ENCODE assay signal across 12 cellular contexts in genomic region chr17:73271078-73271477, GRCh38. TPM values are rescaled to one million over a fixed set of nuclear protein-coding genes. Genes with fewer than 3 reads are reported as not detected.
DNase-seq lines count a peak whose midpoint lies in the region; ATAC-seq and TF ChIP-seq lines count a peak whose summit lies in the region.
"Had no signal": no experiment of that assay in that cellular context is flagged by ENCODE, and none has a peak within 500 bp of the region (broad histone marks: within the 10 kb centered on the region; RNA-seq: fewer than 3 reads in every experiment).

No MANE protein-coding gene starts in this region.

- H3K9me3 Mint-ChIP-seq in GM23338 (no peaks in the 10 kb centered on the region), natural killer cell (no peaks in the 10 kb centered on the region)

- intact Hi-C loops in natural killer cell (cut with micrococcal nuclease) = no loop called here

- ATAC-seq in GM18867 (IDR thresholded peaks at IDR 0.05; ENCODE audit: unreplicated experiment) (peak; percentile 99), GM23338 (no peak), HG03565 (IDR thresholded peaks at IDR 0.05; ENCODE audit: unreplicated experiment) (peak; percentile 99), natural killer cell (no peak)
- ATAC-seq: sciatic nerve had no signal

- H3K4me3 Mint-ChIP-seq in GM23338 (no peak overlapping the region), natural killer cell (no peak overlapping the region)

- H3K4me3 ChIP-seq in GM23338 (no peak overlapping the region), epithelial cell of esophagus (ENCODE audit: low read length) (no peak overlapping the region)

- 0 out of 2 replicates have a peak, but pooled peaks cover 3% of the 10 kb centered on the region for H3K4me1 ChIP-seq in GM23338 (ENCODE audit: insufficient read depth)

- H3K27ac Mint-ChIP-seq in GM23338 (no peak overlapping the region), natural killer cell (no peak overlapping the region)

- H3K4me1 Mint-ChIP-seq in GM23338 (peaks cover 3% of the 10 kb centered on the region; the same call in 1 of the 3 replicates), natural killer cell (no peaks in the 10 kb centered on the region)

- H3K36me3 ChIP-seq in GM23338 (ENCODE audit: insufficient read depth) = no peaks in the 10 kb centered on the region

- H3K27me3 Mint-ChIP-seq in GM23338 (ENCODE audit: insufficient read depth, low read depth, poor library complexity) = peaks cover 20% of the 10 kb centered on the region
- peaks cover 0 to 4% of the 10 kb centered on the region in 2 donors for H3K27me3 Mint-ChIP-seq in natural killer cell (ENCODE audit: low read depth in 2 of 2)

- H3K9me2 ChIP-seq in GM23338 (ENCODE audit: insufficient read depth) = no peaks in the 10 kb centered on the region; the same call in 1 of the 2 replicates

- no peak for TF ChIP-seq CTCF in GM23338 (conservative IDR thresholded peaks at IDR 0.05; ENCODE audit: low read depth in 2 of 2)
- TF ChIP-seq CTCF in epithelial cell of esophagus (IDR thresholded peaks at IDR 0.05; ENCODE audit: insufficient read depth, low read depth, low read length, missing control alignments) = no peak
- TF ChIP-seq CTCF in natural killer cell (IDR thresholded peaks at IDR 0.05) = no peak

- no peak for DNase-seq in GM23338 (ENCODE audit: low spot score)
- DNase-seq in epithelial cell of esophagus (ENCODE audit: low read depth) = peak; percentile 89
- no peak for DNase-seq in natural killer cell
- no peak for DNase-seq in A172 (ENCODE audit: low spot score)
- DNase-seq in NCI-H1417 treated with DMSO at 0.1 percent for 48 hours (lab: John Stamatoyannopoulos, UW) = no peak
- DNase-seq in EL = no peak
- DNase-seq: activated CD4-positive, alpha-beta T cell treated with anti-CD3 and anti-CD28 coated beads for 48 hours; GDM1; NCI-H2081 treated with DMSO at 0.1 percent for 48 hours had no signal

- no peak overlapping the region for H3K27ac ChIP-seq in GM23338 (ENCODE audit: low read depth)

- H3K79me2 ChIP-seq in GM23338 (replicated peaks; ENCODE audit: insufficient read depth) = no peaks in the 10 kb centered on the region

- no peaks in the 10 kb centered on the region for H4K20me1 ChIP-seq in GM23338 (replicated peaks; ENCODE audit: insufficient read depth)

- H3K36me3 Mint-ChIP-seq in GM23338 (ENCODE audit: low read depth) = no peaks in the 10 kb centered on the region
- H3K36me3 Mint-ChIP-seq in natural killer cell = no peaks in the 10 kb centered on the region

- no peak overlapping the region for H3K4me2 ChIP-seq in GM23338

- H2AFZ ChIP-seq in GM23338 = peak overlapping the region; percentile 74; the same call in 1 of the 2 replicates

- no peaks in the 10 kb centered on the region for H3F3A ChIP-seq in GM23338 (replicated peaks; ENCODE audit: low read depth)

- H3K27me3 ChIP-seq in GM23338 (ENCODE audit: insufficient read depth) = no peaks in the 10 kb centered on the region

TF ChIP-seq in GM23338, 12 proteins besides CTCF, POLR2A, EP300 and RAD21 (continues in another document):
- TF ChIP-seq NANOG (IDR thresholded peaks at IDR 0.05; ENCODE audit: borderline replicate concordance) = no peak
- TF ChIP-seq STAT1 (IDR thresholded peaks at IDR 0.05; ENCODE audit: unreplicated experiment) = no peak
- TF ChIP-seq EZH2 (IDR thresholded peaks at IDR 0.05; ENCODE audit: low read depth, unreplicated experiment) = no peak
- no peak for TF ChIP-seq ETS1 (IDR thresholded peaks at IDR 0.05)
- TF ChIP-seq POLR2AphosphoS5 (IDR thresholded peaks at IDR 0.05; ENCODE audit: low read depth) = no peak
- TF ChIP-seq ZNF331 (CRISPR knock-in tag; IDR thresholded peaks at IDR 0.05; ENCODE audit: low read depth) = no peak
- no peak for TF ChIP-seq JUNB (IDR thresholded peaks at IDR 0.05; ENCODE audit: unreplicated experiment)
- TF ChIP-seq ZNF114 (CRISPR knock-in tag; IDR thresholded peaks at IDR 0.05) = no peak
- TF ChIP-seq EZH2phosphoT487 (IDR thresholded peaks at IDR 0.05; ENCODE audit: unreplicated experiment) = no peak
- TF ChIP-seq CREB1 (CRISPR knock-in tag; IDR thresholded peaks at IDR 0.05; ENCODE audit: low read depth) = no peak
- TF ChIP-seq REST (IDR thresholded peaks at IDR 0.05; ENCODE audit: unreplicated experiment) = no peak

RNA-seq across cellular contexts. Expression of gene CPSF4L, which starts 9.4 kb away (rescaled TPM):
- total RNA-seq in GM23338 (2014; rRNA removed; shearing (Covaris generic)) = not detected in 2 replicates
- not detected in 2 replicates for polyA plus RNA-seq in GM23338 (2016; fragmentation: Nextera tagmentation; extraction: Ambion mirVana)
- not detected for total RNA-seq in natural killer cell
- not detected in 2 replicates for total RNA-seq in A172 (2014; rRNA removed; shearing (Covaris generic))
- total RNA-seq: sciatic nerve had no signal

RNA-seq across cellular contexts. Expression of gene CDC42EP4, which starts 40.7 kb away (rescaled TPM):
- 16.2 and 19.9 TPM in 2 replicates for total RNA-seq in GM23338 (2014; rRNA removed; shearing (Covaris generic))
- polyA plus RNA-seq in GM23338 (2016; fragmentation: Nextera tagmentation; extraction: Ambion mirVana) = 4.1 and 4.4 TPM in 2 replicates
- total RNA-seq in natural killer cell = 1 to 10 TPM; 2.5 to 9.6 (median 4.4) TPM
- 42.1 and 53.8 TPM in 2 replicates for total RNA-seq in A172 (2014; rRNA removed; shearing (Covaris generic))

Comparison
In these comparisons a context has a peak if more than half of its experiments do, and no peak if none do; other contexts are left out.
1. ATAC-seq: peak in GM18867 (single experiment) and HG03565 (single experiment); none in GM23338 (single experiment) and natural killer cell (0 of 3).